22 cellular contexts compared by ENCODE assay signal in the genomic region with DNA sequence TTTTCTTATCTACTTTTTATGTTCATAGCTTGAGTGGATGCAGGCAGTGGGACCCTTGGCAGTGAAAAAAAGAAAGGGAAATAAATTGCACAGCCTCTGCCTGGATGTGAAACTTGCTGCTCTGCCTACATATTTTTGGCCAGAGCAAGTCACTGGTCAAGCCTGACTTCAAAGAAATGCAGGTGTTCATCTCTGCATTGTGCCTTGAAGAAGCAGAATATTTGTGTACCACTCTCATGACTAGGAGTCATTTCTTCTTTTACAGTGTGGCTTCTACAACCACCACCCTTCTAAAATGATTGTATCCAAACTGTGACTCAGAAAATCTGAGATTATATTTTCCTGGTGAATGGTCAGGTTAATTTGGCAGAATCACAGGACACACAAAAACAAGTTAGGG.
"Had no signal": no experiment of that assay in that cellular context is flagged by ENCODE, and none has a peak within 500 bp of the region (broad histone marks: within the 10 kb centered on the region; RNA-seq: fewer than 3 reads in every experiment).

No MANE protein-coding gene starts in this region.

- FAIRE-seq: TTC549, urothelium cell line had no signal

- DNase-seq: activated CD4-positive, alpha-beta T cell treated with anti-CD3 and anti-CD28 coated beads, Interleukin-2, amount 10 ng/mL, durations not matched to agents 24 days and 14 days; activated CD8-positive, alpha-beta memory T cell treated with anti-CD3 and anti-CD28 coated beads, Interleukin-2, amount 50 U/mL, for 4 hours; activated CD8-positive, alpha-beta T cell treated with anti-CD3 and anti-CD28 coated beads, Interleukin-2, amount 10 ng/mL, durations not matched to agents 7 days and 5 days; activated gamma-delta T cell treated with Interleukin-2 at 50 U/mL for 16 hours; activated T-cell treated with anti-CD3 and anti-CD28 coated beads, Interleukin-2, amount 50 U/mL, for 72 hours; amygdala; body of pancreas; caudate nucleus; effector CD4-positive, alpha-beta T cell; hypothalamus; left ventricle myocardium inferior; naive thymus-derived CD8-positive, alpha-beta T cell; stimulated activated CD4-positive, alpha-beta T cell treated with anti-CD3 and anti-CD28 coated beads, Interleukin-2, amount 100 ng/mL, for 48 hours; tibial artery had no signal

- ATAC-seq: activated CD8-positive, alpha-beta T cell treated with anti-CD3 and anti-CD28 coated beads, Interleukin-2, amount 10 ng/mL, durations not matched to agents 7 days and 5 days; activated T-cell treated with anti-CD3 and anti-CD28 coated beads, Interleukin-2, amount 50 U/mL, for 72 hours; body of pancreas; naive thymus-derived CD8-positive, alpha-beta T cell; stimulated activated memory B cell treated with anti-CD40 and anti-IgM and Interleukin-4, amounts not matched to agents 10 μg/mL and 1 μg/mL and 100 μg/mL, for 72 hours; WTC11 had no signal

- H3K27ac ChIP-seq: body of pancreas, coronary artery, esophagus muscularis mucosa, left ventricle myocardium inferior, right atrium auricular region, tibial artery had no signal

- H3K27me3 Mint-ChIP-seq: activated CD4-positive, alpha-beta T cell treated with anti-CD3 and anti-CD28 coated beads, Interleukin-2, amount 10 ng/mL, durations not matched to agents 24 days and 14 days; activated naive CD8-positive, alpha-beta T cell; naive thymus-derived CD8-positive, alpha-beta T cell; stimulated activated memory B cell treated with anti-CD40 and anti-IgM and Interleukin-4, amounts not matched to agents 10 μg/mL and 1 μg/mL and 100 μg/mL, for 72 hours had no signal

- H3K27me3 ChIP-seq: body of pancreas, esophagus muscularis mucosa, right atrium auricular region, tibial artery had no signal

- H3K9me3 Mint-ChIP-seq: activated CD4-positive, alpha-beta T cell treated with anti-CD3 and anti-CD28 coated beads, Interleukin-2, amount 10 ng/mL, durations not matched to agents 24 days and 14 days; activated T-cell treated with anti-CD3 and anti-CD28 coated beads, Interleukin-2, amount 50 U/mL, for 72 hours; naive thymus-derived CD8-positive, alpha-beta T cell; stimulated activated memory B cell treated with anti-CD40 and anti-IgM and Interleukin-4, amounts not matched to agents 10 μg/mL and 1 μg/mL and 100 μg/mL, for 72 hours; WTC11 had no signal

- H3K36me3 ChIP-seq: esophagus muscularis mucosa, left ventricle myocardium inferior, right atrium auricular region, tibial artery had no signal

- H3K36me3 Mint-ChIP-seq: activated naive CD8-positive, alpha-beta T cell; naive thymus-derived CD8-positive, alpha-beta T cell; stimulated activated memory B cell treated with anti-CD40 and anti-IgM and Interleukin-4, amounts not matched to agents 10 μg/mL and 1 μg/mL and 100 μg/mL, for 72 hours; WTC11 had no signal

- H3K9me3 ChIP-seq: body of pancreas, esophagus muscularis mucosa, left ventricle myocardium inferior, right atrium auricular region, tibial artery had no signal

- H3K27ac Mint-ChIP-seq: activated CD4-positive, alpha-beta T cell treated with anti-CD3 and anti-CD28 coated beads, Interleukin-2, amount 10 ng/mL, durations not matched to agents 24 days and 14 days; activated CD8-positive, alpha-beta T cell treated with anti-CD3 and anti-CD28 coated beads, Interleukin-2, amount 10 ng/mL, durations not matched to agents 7 days and 5 days; activated naive CD8-positive, alpha-beta T cell; activated T-cell treated with anti-CD3 and anti-CD28 coated beads, Interleukin-2, amount 50 U/mL, for 72 hours; stimulated activated memory B cell treated with anti-CD40 and anti-IgM and Interleukin-4, amounts not matched to agents 10 μg/mL and 1 μg/mL and 100 μg/mL, for 72 hours; WTC11 had no signal

- H3K4me3 Mint-ChIP-seq: activated CD4-positive, alpha-beta T cell treated with anti-CD3 and anti-CD28 coated beads, Interleukin-2, amount 10 ng/mL, durations not matched to agents 24 days and 14 days; activated CD8-positive, alpha-beta T cell treated with anti-CD3 and anti-CD28 coated beads, Interleukin-2, amount 10 ng/mL, durations not matched to agents 7 days and 5 days; activated naive CD8-positive, alpha-beta T cell; activated T-cell treated with anti-CD3 and anti-CD28 coated beads, Interleukin-2, amount 50 U/mL, for 72 hours; naive thymus-derived CD8-positive, alpha-beta T cell; stimulated activated memory B cell treated with anti-CD40 and anti-IgM and Interleukin-4, amounts not matched to agents 10 μg/mL and 1 μg/mL and 100 μg/mL, for 72 hours; WTC11 had no signal

- H3K4me3 ChIP-seq: body of pancreas, coronary artery, esophagus muscularis mucosa, left ventricle myocardium inferior, right atrium auricular region, tibial artery had no signal
